21 cellular contexts compared by ENCODE assay signal in genomic region chr1:15420853-15421465, GRCh38. TPM values are rescaled to one million over a fixed set of nuclear protein-coding genes. Genes with fewer than 3 reads are reported as not detected.
A peak's percentile ranks its signal among the peaks of the same experiment; 100 is the strongest.
DNase-seq lines count a peak whose midpoint lies in the region; ATAC-seq, FAIRE-seq and TF ChIP-seq lines count a peak whose summit lies in the region.
"Had no signal": no experiment of that assay in that cellular context is flagged by ENCODE, and none has a peak within 500 bp of the region (broad histone marks: within the 10 kb centered on the region; RNA-seq: fewer than 3 reads in every experiment).

No MANE protein-coding gene starts in this region.

- ATAC-seq in K562 (no peak; the same call in 2 of the 3 replicates), GM18517 (IDR thresholded peaks at IDR 0.05; ENCODE audit: unreplicated experiment) (no peak), right cardiac atrium (no peak)
- ATAC-seq: activated T-helper 17 cell treated with anti-CD3 and anti-CD28 coated beads, Interleukin-2, amount 50 U/mL, for 72 hours; heart left ventricle had no signal

- H3K79me1 ChIP-seq in mesenchymal stem cell (replicated peaks; ENCODE audit: low read length, poor library complexity, severe bottlenecking), result peaks cover 38% of the 10 kb centered on the region

- H3K79me2 ChIP-seq in K562 (ENCODE audit: control insufficient read depth, insufficient read depth, low read length), result peaks cover 14% of the 10 kb centered on the region; the same call in 1 of the 3 replicates

- H3K36me3 ChIP-seq in BLaER1 treated with 17β-estradiol and CSF1 and Interleukin-3, amounts not matched to agents 10 nM and 100 nM, result peaks cover 67 to 89% (median 81%) of the 10 kb centered on the region in 11 experiments
- peaks cover 14% of the 10 kb centered on the region; the same call in 2 of the 3 replicates for H3K36me3 ChIP-seq in K562 (ENCODE audit: control insufficient read depth, insufficient read depth, low read length)
- peaks cover 0 to 9% of the 10 kb centered on the region in 2 experiments for H3K36me3 ChIP-seq in mesenchymal stem cell (ENCODE audit: control insufficient read depth in 1 of 2, insufficient read depth in 2 of 2, low read depth in 1 of 2, low read length in 2 of 2)

- peaks cover 32 to 100% (median 91%) of the 10 kb centered on the region in 10 experiments for H3K4me1 ChIP-seq in BLaER1 treated with 17β-estradiol and CSF1 and Interleukin-3, amounts not matched to agents 10 nM and 100 nM
- H3K4me1 ChIP-seq in K562 (replicated peaks in 1 of 2; ENCODE audit: control insufficient read depth in 2 of 2, insufficient read depth in 2 of 2, low read length in 2 of 2) (peaks cover 32 to 62% of the 10 kb centered on the region in 2 experiments), mesenchymal stem cell (ENCODE audit: control insufficient read depth, insufficient read depth, low read depth, low read length) (peaks cover 33% of the 10 kb centered on the region), right cardiac atrium (ENCODE audit: control insufficient read depth, insufficient read depth, low read length) (peaks cover 2% of the 10 kb centered on the region)

- H3K4me1 Mint-ChIP-seq in activated CD4-positive, alpha-beta memory T cell treated with anti-CD3 and anti-CD28 coated beads for 36 hours (ENCODE audit: low read depth), result peaks cover 25% of the 10 kb centered on the region

- H3K27ac ChIP-seq in BLaER1 treated with 17β-estradiol and CSF1 and Interleukin-3, amounts not matched to agents 10 nM and 100 nM, result peak overlapping the region in 3 of 11 experiments; percentile 8 to 41 (median 22); a peak in 3 of 22 replicates
- H3K27ac ChIP-seq in K562 (ENCODE audit: extremely low read depth, low read depth, low read length) (no peak overlapping the region), mesenchymal stem cell (ENCODE audit: low read length, poor library complexity, severe bottlenecking) (no peak overlapping the region), right cardiac atrium (ENCODE audit: low read length) (no peak overlapping the region)
- H3K27ac ChIP-seq: heart left ventricle, sigmoid colon, SK-N-MC had no signal

- H2AFZ ChIP-seq in K562 (ENCODE audit: low read depth, low read length) (no peak overlapping the region), mesenchymal stem cell (ENCODE audit: low read depth, low read length) (no peak overlapping the region)

- DNase-seq in GM13977 (ENCODE audit: low spot score) (no peak), K562 (ENCODE audit: extremely low read depth in 1 of 4, low spot score in 3 of 4) (peak in 1 of 4 experiments; percentile 47), mesenchymal stem cell (no peak), right cardiac atrium (no peak), T-helper 2 cell (no peak)
- no peak for DNase-seq in activated CD4-positive, alpha-beta memory T cell treated with anti-CD3 and anti-CD28 coated beads for 36 hours
- DNase-seq: effector CD4-positive, alpha-beta T cell; heart left ventricle; NCI-H187; sigmoid colon; stimulated activated CD4-positive, alpha-beta T cell treated with anti-CD3 and anti-CD28 coated beads, Interleukin-1b, Interleukin-23, amount 100 ng/mL, for 48 hours had no signal

- no peak overlapping the region for H3K4me3 Mint-ChIP-seq in activated CD4-positive, alpha-beta memory T cell treated with anti-CD3 and anti-CD28 coated beads for 36 hours
- H3K4me3 Mint-ChIP-seq: activated T-helper 17 cell treated with anti-CD3 and anti-CD28 coated beads, Interleukin-2, amount 50 U/mL, for 72 hours had no signal

- peaks cover 84 to 100% (median 99%) of the 10 kb centered on the region in 11 experiments for H4K20me1 ChIP-seq in BLaER1 treated with 17β-estradiol and CSF1 and Interleukin-3, amounts not matched to agents 10 nM and 100 nM
- peaks cover 24% of the 10 kb centered on the region for H4K20me1 ChIP-seq in K562 (replicated peaks; ENCODE audit: control insufficient read depth, insufficient read depth, low read length)

- H4K91ac ChIP-seq in mesenchymal stem cell (ENCODE audit: low read length), result no peak overlapping the region

- H3K27me3 ChIP-seq in BLaER1 treated with 17β-estradiol and CSF1 and Interleukin-3, amounts not matched to agents 10 nM and 100 nM, result no peaks in the 10 kb centered on the region
- no peaks in the 10 kb centered on the region for H3K27me3 ChIP-seq in K562 (ENCODE audit: control insufficient read depth in 2 of 2, insufficient read depth in 2 of 2, low read length in 2 of 2)
- H3K27me3 ChIP-seq in mesenchymal stem cell (ENCODE audit: control insufficient read depth in 1 of 2, insufficient read depth in 1 of 2, low read length in 2 of 2), result no peaks in the 10 kb centered on the region
- no peaks in the 10 kb centered on the region for H3K27me3 ChIP-seq in right cardiac atrium (ENCODE audit: control insufficient read depth, insufficient read depth)
- H3K27me3 ChIP-seq: heart left ventricle, sigmoid colon had no signal

- CTCF ChIA-PET in K562 (lab: Yijun Ruan, JAX; ENCODE audit: low intra/inter-chr PET ratio), result no interaction called here
- CTCF ChIA-PET in activated CD4-positive, alpha-beta memory T cell treated with anti-CD3 and anti-CD28 coated beads for 36 hours (lab: Charles Lee), result no interaction called here

- no peak overlapping the region for H2BK5ac ChIP-seq in mesenchymal stem cell (ENCODE audit: low read depth, low read length, poor library complexity, severe bottlenecking)

- intact Hi-C loops in K562 (cut with micrococcal nuclease) (no loop called here), right cardiac atrium (cut with DNase I) (no loop called here)
- intact Hi-C loops in activated CD4-positive, alpha-beta memory T cell treated with anti-CD3 and anti-CD28 coated beads for 36 hours (cut with micrococcal nuclease), result no loop called here

- H3K14ac ChIP-seq in mesenchymal stem cell (ENCODE audit: low read length in 2 of 2), result no peak overlapping the region

- 80% methylated on average over 8 of the region's 8 CpGs for WGBS in K562 (ENCODE audit: insufficient coverage, low coverage, missing lambda C conversion rate)
- WGBS in mesenchymal stem cell, result 96% methylated on average over 7 of the region's 8 CpGs
- 85% methylated on average over 8 of the region's 8 CpGs for WGBS in right cardiac atrium

- no peak overlapping the region for H3K4ac ChIP-seq in mesenchymal stem cell (ENCODE audit: low read depth in 1 of 2, low read length in 2 of 2)

- no peak overlapping the region for H2AK5ac ChIP-seq in mesenchymal stem cell (ENCODE audit: low read length, severe bottlenecking)

- TF ChIP-seq RAD21 in K562 (CRISPR knock-in tag; conservative IDR thresholded peaks at IDR 0.05 in 1 of 2, IDR thresholded peaks at IDR 0.05 in 1 of 2), result no peak

- H3K9me1 ChIP-seq in K562 (ENCODE audit: control insufficient read depth, insufficient read depth, low read length), result peaks cover 4% of the 10 kb centered on the region

- in situ Hi-C loops in GM13977 (cut with MboI; ENCODE audit: low pct_unique_long_range_greater_than_20kb, low sequenced_read_pairs, unreplicated experiment), result loop anchor here (25.0 kb wide), 1 partner anchor 284 kb away; no protein-coding TSS in a partner anchor
- in situ Hi-C loops in K562 (cut with MboI), result loop anchor here (10.0 kb wide), 1 partner anchor 296 kb away; no protein-coding TSS in a partner anchor

- peaks cover 4% of the 10 kb centered on the region for H3K36me3 Mint-ChIP-seq in activated CD4-positive, alpha-beta memory T cell treated with anti-CD3 and anti-CD28 coated beads for 36 hours

- POLR2A ChIA-PET in K562 (lab: Yijun Ruan, JAX), result interaction anchor here (0.6 to 1.2 kb wide), 2 partner anchors 12 to 233 kb away, joined by 3 to 5 read pairs; no protein-coding TSS in a partner anchor
- POLR2A ChIA-PET in activated CD4-positive, alpha-beta memory T cell treated with anti-CD3 and anti-CD28 coated beads for 36 hours (lab: Charles Lee), result no interaction called here

- FAIRE-seq in K562 (lab: Jason Lieb, UNC), result peak; percentile 42
- FAIRE-seq: islet of Langerhans had no signal

- peak overlapping the region in 9 of 11 experiments; percentile 7 to 99 (median 66); a peak in 14 of 22 replicates for H3K4me2 ChIP-seq in BLaER1 treated with 17β-estradiol and CSF1 and Interleukin-3, amounts not matched to agents 10 nM and 100 nM
- H3K4me2 ChIP-seq in K562 (ENCODE audit: insufficient read depth, low read length), result no peak overlapping the region
- H3K4me2 ChIP-seq in mesenchymal stem cell (ENCODE audit: low read length, poor library complexity, severe bottlenecking), result no peak overlapping the region

- TF ChIP-seq CTCF in GM13977 (IDR thresholded peaks at IDR 0.05; ENCODE audit: extremely low read depth, insufficient read depth, missing control alignments) (peak; percentile 17), K562 (IDR thresholded peaks at IDR 0.05 in 2 of 3, conservative IDR thresholded peaks at IDR 0.05 in 1 of 3; ENCODE audit: insufficient read depth in 2 of 3, low read depth in 1 of 3, low read length in 3 of 3) (peak; percentile 26 to 54 (median 45); a peak in 5 of 6 replicates)

- no peaks in the 10 kb centered on the region for H3K9me3 Mint-ChIP-seq in activated CD4-positive, alpha-beta memory T cell treated with anti-CD3 and anti-CD28 coated beads for 36 hours
- H3K9me3 Mint-ChIP-seq: activated T-helper 17 cell treated with anti-CD3 and anti-CD28 coated beads, Interleukin-2, amount 50 U/mL, for 72 hours had no signal

- no peak overlapping the region for H3K23ac ChIP-seq in mesenchymal stem cell (ENCODE audit: low read length in 2 of 2)

- H2BK120ac ChIP-seq in mesenchymal stem cell (ENCODE audit: low read depth, low read length), result no peak overlapping the region

- no peak overlapping the region for H3K4me3 ChIP-seq in BLaER1 treated with 17β-estradiol and CSF1 and Interleukin-3, amounts not matched to agents 10 nM and 100 nM
- H3K4me3 ChIP-seq in K562 (no peak overlapping the region), mesenchymal stem cell (ENCODE audit: insufficient read depth in 1 of 2, low read depth in 1 of 2, low read length in 2 of 2) (peak overlapping the region in 1 of 2 experiments; percentile 56), right cardiac atrium (ENCODE audit: low read length) (no peak overlapping the region)
- H3K4me3 ChIP-seq: heart left ventricle, sigmoid colon, SK-N-MC had no signal

- no peak overlapping the region for H4K8ac ChIP-seq in mesenchymal stem cell (ENCODE audit: low read length)

- H2BK12ac ChIP-seq in mesenchymal stem cell (ENCODE audit: low read length in 2 of 2), result peak overlapping the region in 1 of 2 experiments; percentile 25

- no peak for TF ChIP-seq POLR2A in K562 (conservative IDR thresholded peaks at IDR 0.05)

- BruUV-seq in K562 (replicated peaks; lab: Mats Ljungman, UMichigan), result no TSS peak

- H3K27me3 Mint-ChIP-seq in activated CD4-positive, alpha-beta memory T cell treated with anti-CD3 and anti-CD28 coated beads for 36 hours, result no peaks in the 10 kb centered on the region
- H3K27me3 Mint-ChIP-seq: activated T-helper 17 cell treated with anti-CD3 and anti-CD28 coated beads, Interleukin-2, amount 50 U/mL, for 72 hours had no signal

- TF ChIP-seq EP300 in K562 (IDR thresholded peaks at IDR 0.05; ENCODE audit: low read length), result no peak

- no peak overlapping the region for H3K27ac Mint-ChIP-seq in activated CD4-positive, alpha-beta memory T cell treated with anti-CD3 and anti-CD28 coated beads for 36 hours
- H3K27ac Mint-ChIP-seq: activated T-helper 17 cell treated with anti-CD3 and anti-CD28 coated beads, Interleukin-2, amount 50 U/mL, for 72 hours had no signal

- H3K9ac ChIP-seq in BLaER1 treated with 17β-estradiol and CSF1 and Interleukin-3, amounts not matched to agents 10 nM and 100 nM, result peak overlapping the region in 1 of 11 experiments; percentile 19; a peak in 1 of 22 replicates
- H3K9ac ChIP-seq in K562 (ENCODE audit: insufficient read depth in 1 of 2, low read depth in 2 of 2, low read length in 2 of 2), result no peak overlapping the region
- H3K9ac ChIP-seq in mesenchymal stem cell (ENCODE audit: low read length), result no peak overlapping the region

- H3K9me3 ChIP-seq in BLaER1 treated with 17β-estradiol and CSF1 and Interleukin-3, amounts not matched to agents 10 nM and 100 nM (replicated peaks in 1 of 11), result peaks cover 0 to 5% (median 0%) of the 10 kb centered on the region in 11 experiments; a peak in 2 of 22 replicates
- H3K9me3 ChIP-seq in K562 (replicated peaks; ENCODE audit: control insufficient read depth, insufficient read depth, low read depth, low read length), result no peaks in the 10 kb centered on the region
- H3K9me3 ChIP-seq in mesenchymal stem cell (ENCODE audit: control insufficient read depth, low read length), result no peaks in the 10 kb centered on the region
- H3K9me3 ChIP-seq in right cardiac atrium (ENCODE audit: control insufficient read depth, low read length), result no peaks in the 10 kb centered on the region
- H3K9me3 ChIP-seq: heart left ventricle, sigmoid colon had no signal

- peak overlapping the region; percentile 39 for H2BK15ac ChIP-seq in mesenchymal stem cell (ENCODE audit: low read depth, poor library complexity, severe bottlenecking)

- H3K18ac ChIP-seq in mesenchymal stem cell (ENCODE audit: low read depth in 1 of 2, low read length in 2 of 2), result no peak overlapping the region

RNA-seq across cellular contexts. Expression of gene EFHD2, which starts 11.3 kb away (rescaled TPM):
- total RNA-seq in K562 (2011; cell fraction: chromatin; rRNA removed; ENCODE audit: low replicate concordance), result 5.8 and 18.8 TPM in 2 replicates
- total RNA-seq in K562 (2011; cell fraction: nucleolus; rRNA removed), result 14.5 and 18.0 TPM in 2 replicates
- total RNA-seq in K562 (2011; cell fraction: nucleoplasm; rRNA removed), result 10.8 and 14.2 TPM in 2 replicates
- total RNA-seq in K562 (2014; rRNA removed), result 53.6 and 62.9 TPM in 2 replicates
- 8.6 and 8.8 TPM in 2 replicates for total RNA-seq in K562 (2014; rRNA removed; fragmentation: Illumina TruSeq; extraction: Trizol)
- total RNA-seq in K562 (2015; rRNA removed; fragmentation: Illumina TruSeq; extraction: Trizol), result 25.2 and 27.9 TPM in 2 replicates
- 64.3 and 70.0 TPM in 2 replicates for total RNA-seq in K562 (2021)
- polyA plus RNA-seq in K562 (2011; rRNA removed), result 19.7 and 22.8 TPM in 2 replicates
- 25.0 and 52.4 TPM in 2 replicates for polyA plus RNA-seq in K562 (2011; cell fraction: cytosol; rRNA removed)
- polyA plus RNA-seq in K562 (2011; cell fraction: nucleus; rRNA removed), result 15.0 and 24.5 TPM in 2 replicates
- 38.1 and 44.7 TPM in 2 replicates for polyA plus RNA-seq in K562 (2012)
- polyA plus RNA-seq in K562 (2014; fragmentation: Illumina TruSeq; extraction: Trizol), result 26.1 and 40.7 TPM in 2 replicates
- 1 to 10 TPM; 1.7 to 1.8 TPM for polyA plus RNA-seq in K562 (2014; fragmentation: Nextera tagmentation; extraction: Ambion mirVana)
- 62.3 and 73.5 TPM in 2 replicates for polyA plus RNA-seq in K562 (2014; rRNA removed)
- 5.5 and 6.9 TPM in 2 replicates for polyA minus RNA-seq in K562 (2011; rRNA and poly(A)+ RNA removed)
- polyA minus RNA-seq in K562 (2011; cell fraction: cytosol; rRNA and poly(A)+ RNA removed), result 16.4 and 20.5 TPM in 2 replicates
- 4.4 and 5.1 TPM in 2 replicates for polyA minus RNA-seq in K562 (2011; cell fraction: nucleus; rRNA and poly(A)+ RNA removed)
- polyA plus RNA-seq in mesenchymal stem cell (2013, experiment 1 of 2), result 46.3 TPM
- 45.6 TPM for polyA plus RNA-seq in mesenchymal stem cell (2013, experiment 2 of 2)
- total RNA-seq in activated CD4-positive, alpha-beta memory T cell treated with anti-CD3 and anti-CD28 coated beads for 36 hours, result 10 to 100 TPM; 60.4 to 61.3 TPM
- total RNA-seq in right cardiac atrium, result 10 to 100 TPM; 10.8 to 17.7 (median 14.0) TPM
- polyA plus RNA-seq in right cardiac atrium, result 12.9 TPM

RNA-seq across cellular contexts. Expression of gene CTRC, which starts 17.3 kb away (rescaled TPM):
- total RNA-seq in K562 (2011; cell fraction: chromatin; rRNA removed; ENCODE audit: low replicate concordance), result not detected in 2 replicates
- total RNA-seq in K562 (2011; cell fraction: nucleolus; rRNA removed), result not detected in 2 replicates
- not detected in 2 replicates for total RNA-seq in K562 (2011; cell fraction: nucleoplasm; rRNA removed)
- total RNA-seq in K562 (2014; rRNA removed), result not detected in 2 replicates
- not detected in 2 replicates for total RNA-seq in K562 (2014; rRNA removed; fragmentation: Illumina TruSeq; extraction: Trizol)
- not detected in 2 replicates for total RNA-seq in K562 (2015; rRNA removed; fragmentation: Illumina TruSeq; extraction: Trizol)
- 0.84 and 1.2 TPM in 2 replicates for total RNA-seq in K562 (2021)
- polyA plus RNA-seq in K562 (2011; rRNA removed), result not detected in 2 replicates
- not detected in 2 replicates for polyA plus RNA-seq in K562 (2011; cell fraction: cytosol; rRNA removed)
- not detected in 2 replicates for polyA plus RNA-seq in K562 (2011; cell fraction: nucleus; rRNA removed)
- polyA plus RNA-seq in K562 (2012), result 0.03 and 0.12 TPM in 2 replicates
- polyA plus RNA-seq in K562 (2014; fragmentation: Illumina TruSeq; extraction: Trizol), result not detected in 2 replicates
- not detected for polyA plus RNA-seq in K562 (2014; fragmentation: Nextera tagmentation; extraction: Ambion mirVana)
- polyA plus RNA-seq in K562 (2014; rRNA removed), result not detected in 2 replicates
- polyA minus RNA-seq in K562 (2011; rRNA and poly(A)+ RNA removed), result not detected in 2 replicates
- not detected in 2 replicates for polyA minus RNA-seq in K562 (2011; cell fraction: cytosol; rRNA and poly(A)+ RNA removed)
- not detected in 2 replicates for polyA minus RNA-seq in K562 (2011; cell fraction: nucleus; rRNA and poly(A)+ RNA removed)
- polyA plus RNA-seq in mesenchymal stem cell (2013, experiment 1 of 2), result 0.08 TPM
- polyA plus RNA-seq in mesenchymal stem cell (2013, experiment 2 of 2), result not detected
- total RNA-seq in activated CD4-positive, alpha-beta memory T cell treated with anti-CD3 and anti-CD28 coated beads for 36 hours, result under 1 TPM in 1 of 2 experiments, not detected in 1; 0.31 TPM
- 1 to 10 TPM in 1 of 4 donors, not detected in 3; 1.1 TPM for total RNA-seq in right cardiac atrium
- polyA plus RNA-seq in right cardiac atrium, result not detected
- total RNA-seq: activated T-helper 17 cell treated with anti-CD3 and anti-CD28 coated beads, Interleukin-2, amount 50 U/mL, for 72 hours; cardiac septum; MCF 10A; NCI-H460; sigmoid colon had no signal
- polyA plus RNA-seq: AG04450, heart left ventricle had no signal

RNA-seq across cellular contexts. Expression of gene CELA2A, which starts 35.6 kb away (rescaled TPM):
- not detected in 2 replicates for total RNA-seq in K562 (2011; cell fraction: chromatin; rRNA removed; ENCODE audit: low replicate concordance)
- not detected in 2 replicates for total RNA-seq in K562 (2011; cell fraction: nucleolus; rRNA removed)
- not detected in 2 replicates for total RNA-seq in K562 (2011; cell fraction: nucleoplasm; rRNA removed)
- total RNA-seq in K562 (2014; rRNA removed), result not detected in 2 replicates
- not detected in 2 replicates for total RNA-seq in K562 (2014; rRNA removed; fragmentation: Illumina TruSeq; extraction: Trizol)
- not detected in 2 replicates for total RNA-seq in K562 (2015; rRNA removed; fragmentation: Illumina TruSeq; extraction: Trizol)
- 0.47 and 0.62 TPM in 2 replicates for total RNA-seq in K562 (2021)
- polyA plus RNA-seq in K562 (2011; rRNA removed), result not detected in 2 replicates
- not detected in 2 replicates for polyA plus RNA-seq in K562 (2011; cell fraction: cytosol; rRNA removed)
- polyA plus RNA-seq in K562 (2011; cell fraction: nucleus; rRNA removed), result 0.17 TPM in 1 of 2 replicates, not detected in the other
- 0.30 TPM in 1 of 2 replicates, not detected in the other for polyA plus RNA-seq in K562 (2012)
- polyA plus RNA-seq in K562 (2014; fragmentation: Illumina TruSeq; extraction: Trizol), result not detected in 2 replicates
- not detected for polyA plus RNA-seq in K562 (2014; fragmentation: Nextera tagmentation; extraction: Ambion mirVana)
- not detected in 2 replicates for polyA plus RNA-seq in K562 (2014; rRNA removed)
- not detected in 2 replicates for polyA minus RNA-seq in K562 (2011; rRNA and poly(A)+ RNA removed)
- not detected in 2 replicates for polyA minus RNA-seq in K562 (2011; cell fraction: cytosol; rRNA and poly(A)+ RNA removed)
- not detected in 2 replicates for polyA minus RNA-seq in K562 (2011; cell fraction: nucleus; rRNA and poly(A)+ RNA removed)
- polyA plus RNA-seq in mesenchymal stem cell (2013, experiment 1 of 2), result not detected
- not detected for polyA plus RNA-seq in mesenchymal stem cell (2013, experiment 2 of 2)
- not detected for total RNA-seq in activated CD4-positive, alpha-beta memory T cell treated with anti-CD3 and anti-CD28 coated beads for 36 hours
- total RNA-seq in right cardiac atrium, result not detected
- not detected for polyA plus RNA-seq in right cardiac atrium
- total RNA-seq: activated T-helper 17 cell treated with anti-CD3 and anti-CD28 coated beads, Interleukin-2, amount 50 U/mL, for 72 hours; cardiac septum; MCF 10A; NCI-H460; sigmoid colon had no signal
- polyA plus RNA-seq: AG04450, heart left ventricle, sigmoid colon had no signal

RNA-seq across cellular contexts. Expression of gene CELA2B, which starts 54.9 kb away (rescaled TPM):
- not detected in 2 replicates for total RNA-seq in K562 (2011; cell fraction: chromatin; rRNA removed; ENCODE audit: low replicate concordance)
- not detected in 2 replicates for total RNA-seq in K562 (2011; cell fraction: nucleolus; rRNA removed)
- not detected in 2 replicates for total RNA-seq in K562 (2011; cell fraction: nucleoplasm; rRNA removed)
- total RNA-seq in K562 (2014; rRNA removed) (2.1 TPM in 1 of 2 replicates, not detected in the other), K562 (2014; rRNA removed; fragmentation: Illumina TruSeq; extraction: Trizol) (not detected in 2 replicates), K562 (2015; rRNA removed; fragmentation: Illumina TruSeq; extraction: Trizol) (not detected in 2 replicates), K562 (2021) (0.40 and 0.51 TPM in 2 replicates), right cardiac atrium (not detected)
- polyA plus RNA-seq in K562 (2011; rRNA removed) (not detected in 2 replicates), K562 (2014; fragmentation: Illumina TruSeq; extraction: Trizol) (not detected in 2 replicates), K562 (2014; fragmentation: Nextera tagmentation; extraction: Ambion mirVana) (under 1 TPM in 1 of 2 experiments, not detected in 1; 0.25 TPM), K562 (2014; rRNA removed) (0.25 and 0.39 TPM in 2 replicates), right cardiac atrium (not detected)
- polyA plus RNA-seq in K562 (2011; cell fraction: cytosol; rRNA removed), result 0.31 TPM in 1 of 2 replicates, not detected in the other
- polyA plus RNA-seq in K562 (2011; cell fraction: nucleus; rRNA removed), result not detected in 2 replicates
- 0.28 TPM in 1 of 2 replicates, not detected in the other for polyA plus RNA-seq in K562 (2012)
- polyA minus RNA-seq in K562 (2011; rRNA and poly(A)+ RNA removed), result 0.28 TPM in 1 of 2 replicates, not detected in the other
- polyA minus RNA-seq in K562 (2011; cell fraction: cytosol; rRNA and poly(A)+ RNA removed), result not detected in 2 replicates
- not detected in 2 replicates for polyA minus RNA-seq in K562 (2011; cell fraction: nucleus; rRNA and poly(A)+ RNA removed)
- polyA plus RNA-seq in mesenchymal stem cell (2013, experiment 1 of 2), result not detected
- not detected for polyA plus RNA-seq in mesenchymal stem cell (2013, experiment 2 of 2)
- total RNA-seq in activated CD4-positive, alpha-beta memory T cell treated with anti-CD3 and anti-CD28 coated beads for 36 hours, result not detected
- total RNA-seq: activated T-helper 17 cell treated with anti-CD3 and anti-CD28 coated beads, Interleukin-2, amount 50 U/mL, for 72 hours; cardiac septum; heart left ventricle; MCF 10A; mesenteric fat pad; NCI-H460; sigmoid colon had no signal
- polyA plus RNA-seq: AG04450, heart left ventricle, sigmoid colon had no signal

Comparison
In these comparisons a context has a peak if more than half of its experiments do, and no peak if none do; other contexts are left out.
1. H3K4me2 ChIP-seq: peak in BLaER1 treated with 17β-estradiol and CSF1 and Interleukin-3, amounts not matched to agents 10 nM and 100 nM (9 of 11); none in K562 (single experiment) and mesenchymal stem cell (single experiment).